Comparison of ENCODE assay signal across 8 cellular contexts in genomic region chr4:39976141-39976944, GRCh38. TPM values are rescaled to one million over a fixed set of nuclear protein-coding genes. Genes with fewer than 3 reads are reported as not detected.
DNase-seq lines count a peak whose midpoint lies in the region; ATAC-seq and TF ChIP-seq lines count a peak whose summit lies in the region.

No MANE protein-coding gene starts in this region.

- H3K36me3 Mint-ChIP-seq in CD14-positive monocyte: peaks cover 17 to 30% of the 10 kb centered on the region in 2 donors

- peak overlapping the region; percentile 86 for H3K27ac ChIP-seq in OCI-LY7 (ENCODE audit: low read depth, low read length, poor library complexity, severe bottlenecking)
- H3K27ac ChIP-seq in mucosa of rectum (ENCODE audit: low read depth in 2 of 2, low read length in 2 of 2): peak overlapping the region; percentile 79 to 87

- H3K79me2 ChIP-seq in OCI-LY7 (ENCODE audit: insufficient read depth, low read depth, low read length): peaks cover 61% of the 10 kb centered on the region

- H3K9me3 Mint-ChIP-seq in CD14-positive monocyte: no peaks in the 10 kb centered on the region

- H3K9me3 ChIP-seq in OCI-LY7 (ENCODE audit: low read length) (no peaks in the 10 kb centered on the region), mucosa of rectum (ENCODE audit: control insufficient read depth in 2 of 2, low read length in 2 of 2) (no peaks in the 10 kb centered on the region)

- H3K4me1 ChIP-seq in OCI-LY7 (ENCODE audit: insufficient read depth, low read length, poor library complexity, severe bottlenecking) (peaks cover 25% of the 10 kb centered on the region), mucosa of rectum (ENCODE audit: control insufficient read depth in 2 of 2, insufficient read depth in 2 of 2, low read length in 2 of 2) (peaks cover 0 to 9% of the 10 kb centered on the region in 2 donors)

- peaks cover 13% of the 10 kb centered on the region for H3K4me1 Mint-ChIP-seq in CD14-positive monocyte

- H3K27ac Mint-ChIP-seq in CD14-positive monocyte: peak overlapping the region; percentile 9 to 86 (median 70)

- peak overlapping the region; percentile 79 for H3K4me2 ChIP-seq in OCI-LY7 (ENCODE audit: low read length)

- H4K20me1 ChIP-seq in OCI-LY7 (ENCODE audit: insufficient read depth, low read length): peaks cover 10% of the 10 kb centered on the region; the same call in 1 of the 2 replicates

- peak; percentile 64 for DNase-seq in CD14-positive monocyte (ENCODE audit: low spot score)
- peak; percentile 85 for DNase-seq in OCI-LY7 (ENCODE audit: low spot score)
- peak; percentile 79 to 81 for DNase-seq in activated T-cell treated with anti-CD3 and anti-CD28 coated beads, Interleukin-2, amount 50 U/mL, for 48 hours
- DNase-seq in stimulated activated CD8-positive, alpha-beta memory T cell treated with anti-CD3 and anti-CD28 coated beads, Interleukin-4, amount 100 ng/mL, for 24 hours (ENCODE audit: low read depth): peak; percentile 37

- no TSS peak for BruUV-seq in OCI-LY7 (replicated peaks; lab: Mats Ljungman, UMichigan)

- peak overlapping the region; percentile 78 to 84 for H3K4me3 Mint-ChIP-seq in CD14-positive monocyte

- H2AFZ ChIP-seq in OCI-LY7 (ENCODE audit: low read length): peak overlapping the region; percentile 73; the same call in 1 of the 2 replicates

- peak; percentile 88 for TF ChIP-seq RAD21 in Ishikawa (IDR thresholded peaks at IDR 0.05; ENCODE audit: low read depth)

- POLR2A ChIA-PET in OCI-LY7 (lab: Charles Lee): interaction anchor here (1.4 to 1.6 kb wide), 2 partner anchors 13 to 65 kb away, joined by 4 to 9 read pairs; no protein-coding TSS in a partner anchor

- intact Hi-C loops in CD14-positive monocyte (cut with micrococcal nuclease): loop anchor here (5.0 kb wide), 2 partner anchors 279 to 519 kb away; partner anchors contain the start of genes LIAS (in 2 of the 2), RPL9 (in 2 of the 2) and UBE2K (in 2 of the 2)
- intact Hi-C loops in OCI-LY7 (cut with micrococcal nuclease; ENCODE audit: unreplicated experiment): loop anchor here (1.0 to 5.0 kb wide), 7 partner anchors 74 to 507 kb away; partner anchors contain the start of genes UBE2K and UGDH

- no peaks in the 10 kb centered on the region for H3K9me2 ChIP-seq in OCI-LY7 (ENCODE audit: insufficient read depth, low read length)

- H3K9ac ChIP-seq in mucosa of rectum (ENCODE audit: low read depth in 1 of 2, low read length in 2 of 2): peak overlapping the region; percentile 75 to 94

- peak; percentile 82 for TF ChIP-seq CTCF in CD14-positive monocyte (IDR thresholded peaks at IDR 0.05)
- TF ChIP-seq CTCF in OCI-LY7 (conservative IDR thresholded peaks at IDR 0.05; ENCODE audit: low read length): peak; percentile 93

- TF ChIP-seq EP300 in Ishikawa (IDR thresholded peaks at IDR 0.05; ENCODE audit: borderline replicate concordance): no peak

- H3K4me3 ChIP-seq in OCI-LY7 (ENCODE audit: low read depth, low read length, poor library complexity, severe bottlenecking): peak overlapping the region; percentile 86
- peak overlapping the region; percentile 80 to 84 for H3K4me3 ChIP-seq in mucosa of rectum (ENCODE audit: low read length in 2 of 2)

- CTCF ChIA-PET in OCI-LY7 (lab: Charles Lee; ENCODE audit: unreplicated experiment): no interaction called here

- H3K36me3 ChIP-seq in OCI-LY7 (ENCODE audit: insufficient read depth, low read length) (peaks cover 46% of the 10 kb centered on the region), mucosa of rectum (ENCODE audit: control insufficient read depth in 2 of 2, insufficient read depth in 2 of 2, low read length in 2 of 2) (peaks cover 7 to 14% of the 10 kb centered on the region in 2 donors)

- H3K27me3 ChIP-seq in mucosa of rectum (ENCODE audit: control insufficient read depth in 2 of 2, insufficient read depth in 2 of 2, low read length in 2 of 2): no peaks in the 10 kb centered on the region

- ATAC-seq in GM21447 (IDR thresholded peaks at IDR 0.05; ENCODE audit: unreplicated experiment) (peak; percentile 44), esophagus mucosa (peak; percentile 65)

- H3K27me3 Mint-ChIP-seq in CD14-positive monocyte (ENCODE audit: low read depth in 3 of 3): peaks cover 0 to 2% (median 1%) of the 10 kb centered on the region in 3 donors

TF ChIP-seq in Ishikawa, 13 proteins besides CTCF, POLR2A, EP300 and RAD21:
- TF ChIP-seq, protein P1, sequence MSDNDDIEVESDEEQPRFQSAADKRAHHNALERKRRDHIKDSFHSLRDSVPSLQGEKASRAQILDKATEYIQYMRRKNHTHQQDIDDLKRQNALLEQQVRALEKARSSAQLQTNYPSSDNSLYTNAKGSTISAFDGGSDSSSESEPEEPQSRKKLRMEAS (IDR thresholded peaks at IDR 0.05): peak; percentile 8
- TF ChIP-seq REST (IDR thresholded peaks at IDR 0.05; ENCODE audit: low read depth): no peak
- TF ChIP-seq TEAD4 (IDR thresholded peaks at IDR 0.05): no peak
- 0 out of 2 replicates have a peak, but pooled peaks have one; percentile 23 for TF ChIP-seq CREB1 (IDR thresholded peaks at IDR 0.05; ENCODE audit: low read depth)

RNA-seq across cellular contexts. Expression of gene PDS5A, which starts 1.4 kb away (rescaled TPM):
- polyA plus RNA-seq in CD14-positive monocyte: 10 to 100 TPM; 14.2 to 17.7 TPM
- total RNA-seq in OCI-LY7 (2014; rRNA removed; shearing (Covaris generic)): 65.3 and 69.5 TPM in 2 replicates
- total RNA-seq in OCI-LY7 (2022) (113 and 114 TPM in 2 replicates), esophagus mucosa (49.7 TPM)

Comparison
In these comparisons a context has a peak if more than half of its experiments do, and no peak if none do; other contexts are left out.
1. Peak in every context shown above with its lines: DNase-seq, ATAC-seq, H3K4me3 ChIP-seq and H3K27ac ChIP-seq.